ENCODE assay signal across 8 cellular contexts in genomic region chr4:2262145-2262943, GRCh38. TPM values are rescaled to one million over a fixed set of nuclear protein-coding genes. Genes with fewer than 3 reads are reported as not detected.
DNase-seq lines count a peak whose midpoint lies in the region; ATAC-seq, FAIRE-seq and TF ChIP-seq lines count a peak whose summit lies in the region.

No MANE protein-coding gene starts in this region.

- peak; percentile 98 for FAIRE-seq in endothelial cell of umbilical vein (lab: Jason Lieb, UNC)

- no peaks in the 10 kb centered on the region for H3K9me1 ChIP-seq in endothelial cell of umbilical vein (replicated peaks; ENCODE audit: control insufficient read depth, extremely low read depth, insufficient read depth, low read length)

- H3K4me2 ChIP-seq in OCI-LY1 (ENCODE audit: low read length) (peak overlapping the region; percentile 84), endothelial cell of umbilical vein (ENCODE audit: insufficient read depth, low read length) (peak overlapping the region; percentile 81)

- DNase-seq in DMS 273 (lab: John Stamatoyannopoulos, UW; ENCODE audit: unreplicated experiment) (peak; percentile 99), HuH-7 (ENCODE audit: low spot score) (peak; percentile 100), activated T-cell treated with anti-CD3 and anti-CD28 coated beads for 1 hour (ENCODE audit: low read depth) (peak; percentile 93), endothelial cell of umbilical vein (ENCODE audit: low read depth, low spot score) (peak; percentile 100), mesothelial cell of epicardium (ENCODE audit: low spot score in 2 of 2, unreplicated experiment in 2 of 2) (peak; percentile 97 to 98)
- DNase-seq in stimulated activated CD8-positive, alpha-beta memory T cell treated with anti-CD3 and anti-CD28 coated beads, Interleukin-15, amount 100 ng/mL, for 4 hours (ENCODE audit: low read depth in 2 of 2) = peak; percentile 96 to 98

- peak overlapping the region; percentile 72 for H3K4me3 ChIP-seq in OCI-LY1 (ENCODE audit: low read depth, low read length, poor library complexity, severe bottlenecking)
- H3K4me3 ChIP-seq in endothelial cell of umbilical vein (replicated peaks in 1 of 3; ENCODE audit: insufficient read depth in 1 of 3, low read depth in 1 of 3, low read length in 3 of 3) = peak overlapping the region; percentile 47 to 70 (median 58)

- no peak overlapping the region for H2AFZ ChIP-seq in OCI-LY1 (ENCODE audit: low read length)
- peak overlapping the region; percentile 75 for H2AFZ ChIP-seq in endothelial cell of umbilical vein (ENCODE audit: low read depth, low read length)

- CTCF ChIA-PET in endothelial cell of umbilical vein (lab: Charles Lee) = interaction anchor here (0.7 to 1.3 kb wide), 7 partner anchors 42 to 190 kb away, joined by 3 to 5 read pairs (median 3); no protein-coding TSS in a partner anchor

- H3K27ac Mint-ChIP-seq in mesothelial cell of epicardium = peak overlapping the region; percentile 53

- no peaks in the 10 kb centered on the region for H3F3A ChIP-seq in OCI-LY1 (ENCODE audit: insufficient read depth, low read length)

- H3K36me3 Mint-ChIP-seq in mesothelial cell of epicardium = no peaks in the 10 kb centered on the region

- no peaks in the 10 kb centered on the region for H3K36me3 ChIP-seq in OCI-LY1 (ENCODE audit: insufficient read depth, low read length)
- H3K36me3 ChIP-seq in endothelial cell of umbilical vein (ENCODE audit: control insufficient read depth in 2 of 2, extremely low read depth in 1 of 2, insufficient read depth in 2 of 2, low read length in 2 of 2) = peaks cover 0 to 16% of the 10 kb centered on the region in 2 experiments

- peak; percentile 81 for ATAC-seq in GM21526 (IDR thresholded peaks at IDR 0.05; ENCODE audit: low FRiP score, unreplicated experiment)

- intact Hi-C loops in endothelial cell of umbilical vein (cut with micrococcal nuclease) = loop anchor here (1.0 to 2.0 kb wide), 4 partner anchors 20 to 200 kb away; partner anchors contain the start of genes CFAP99, HAUS3, POLN and ZFYVE28

- H3K9ac ChIP-seq in OCI-LY1 (ENCODE audit: low read length) (peak overlapping the region; percentile 91), endothelial cell of umbilical vein (replicated peaks; ENCODE audit: extremely low read depth, insufficient read depth, low read length) (peak overlapping the region; percentile 62)

- H3K27ac ChIP-seq in OCI-LY1 (ENCODE audit: low read depth, low read length, poor library complexity, severe bottlenecking) (peak overlapping the region; percentile 51), endothelial cell of umbilical vein (ENCODE audit: insufficient read depth, low read depth, low read length) (peak overlapping the region; percentile 66)

- no peaks in the 10 kb centered on the region for H4K20me1 ChIP-seq in OCI-LY1 (ENCODE audit: insufficient read depth, low read length)
- H4K20me1 ChIP-seq in endothelial cell of umbilical vein (replicated peaks; ENCODE audit: control insufficient read depth, extremely low read depth, insufficient read depth, low read length) = no peaks in the 10 kb centered on the region

- H3K9me2 ChIP-seq in OCI-LY1 (ENCODE audit: low read depth, low read length) = no peaks in the 10 kb centered on the region

- H3K4me1 ChIP-seq in OCI-LY1 (ENCODE audit: insufficient read depth, low read length, severe bottlenecking) = peaks cover 29% of the 10 kb centered on the region
- peaks cover 12% of the 10 kb centered on the region for H3K4me1 ChIP-seq in endothelial cell of umbilical vein (ENCODE audit: control insufficient read depth, extremely low read depth, insufficient read depth, low read length)

- H3K79me2 ChIP-seq in OCI-LY1 (ENCODE audit: insufficient read depth, low read length) = no peaks in the 10 kb centered on the region
- peaks cover 15% of the 10 kb centered on the region for H3K79me2 ChIP-seq in endothelial cell of umbilical vein (ENCODE audit: control insufficient read depth, insufficient read depth, low read length)

- no peaks in the 10 kb centered on the region for H3K9me3 ChIP-seq in OCI-LY1 (ENCODE audit: low read length)
- H3K9me3 ChIP-seq in endothelial cell of umbilical vein (replicated peaks; ENCODE audit: control insufficient read depth, insufficient read depth, low read length) = no peaks in the 10 kb centered on the region

- dilution Hi-C loops in endothelial cell of umbilical vein (cut with MboI; ENCODE audit: extremely low pct_ligation_motif_present, low sequenced_read_pairs) = no loop called here

- H3K4me3 Mint-ChIP-seq in mesothelial cell of epicardium = peak overlapping the region; percentile 67

- H3K27me3 ChIP-seq in OCI-LY1 (ENCODE audit: insufficient read depth, low read length) (no peaks in the 10 kb centered on the region), endothelial cell of umbilical vein (ENCODE audit: control insufficient read depth in 2 of 2, insufficient read depth in 2 of 2, low read length in 2 of 2) (no peaks in the 10 kb centered on the region)

- H3K9me3 Mint-ChIP-seq in mesothelial cell of epicardium = no peaks in the 10 kb centered on the region

- BruUV-seq in endothelial cell of umbilical vein (replicated peaks; lab: Mats Ljungman, UMichigan) = no TSS peak

- H3K4me1 Mint-ChIP-seq in mesothelial cell of epicardium = peaks cover 7% of the 10 kb centered on the region

- H3K27me3 Mint-ChIP-seq in mesothelial cell of epicardium (ENCODE audit: low read depth) = no peaks in the 10 kb centered on the region

- peak; percentile 91 for TF ChIP-seq POLR2A in endothelial cell of umbilical vein (IDR thresholded peaks at IDR 0.05; ENCODE audit: low read depth, low read length)

- TF ChIP-seq CTCF in OCI-LY1 (IDR thresholded peaks at IDR 0.05; ENCODE audit: low read length) = no peak
- no peak for TF ChIP-seq CTCF in endothelial cell of umbilical vein (IDR thresholded peaks at IDR 0.05; ENCODE audit: extremely low read depth in 1 of 2, insufficient read depth in 1 of 2, low read depth in 1 of 2, low read length in 2 of 2)
- no peak for TF ChIP-seq CTCF in mesothelial cell of epicardium (IDR thresholded peaks at IDR 0.05; ENCODE audit: unreplicated experiment)

- POLR2A ChIA-PET in endothelial cell of umbilical vein (lab: Charles Lee) = interaction anchor here (0.6 to 1.0 kb wide), 6 partner anchors 15 to 206 kb away, joined by 3 to 5 read pairs (median 4); partner anchors contain the start of gene RNF4

TF ChIP-seq in endothelial cell of umbilical vein, 7 proteins besides CTCF, POLR2A, EP300 and RAD21:
- peak; percentile 71 for TF ChIP-seq POLR2AphosphoS5 (IDR thresholded peaks at IDR 0.05; ENCODE audit: insufficient read depth, low read depth, low read length)
- TF ChIP-seq, protein P1, sequence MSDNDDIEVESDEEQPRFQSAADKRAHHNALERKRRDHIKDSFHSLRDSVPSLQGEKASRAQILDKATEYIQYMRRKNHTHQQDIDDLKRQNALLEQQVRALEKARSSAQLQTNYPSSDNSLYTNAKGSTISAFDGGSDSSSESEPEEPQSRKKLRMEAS (IDR thresholded peaks at IDR 0.05; ENCODE audit: insufficient read depth, insufficient read length) = peak; percentile 76
- TF ChIP-seq EZH2 (IDR thresholded peaks at IDR 0.05; ENCODE audit: borderline replicate concordance, low read depth, low read length, severe bottlenecking) = no peak
- TF ChIP-seq JUN (IDR thresholded peaks at IDR 0.05; ENCODE audit: borderline replicate concordance, insufficient read depth, insufficient read length, low read depth) = no peak
- TF ChIP-seq MYC (IDR thresholded peaks at IDR 0.05; ENCODE audit: low read depth, low read length) = no peak
- TF ChIP-seq GATA2 (IDR thresholded peaks at IDR 0.05; ENCODE audit: insufficient read depth, insufficient read length, low read depth, low read length) = no peak
- TF ChIP-seq FOS (IDR thresholded peaks at IDR 0.05; ENCODE audit: borderline replicate concordance, insufficient read depth, low read length) = no peak

RNA-seq across cellular contexts. Expression of gene MXD4, which starts 0.4 kb away (rescaled TPM):
- total RNA-seq in endothelial cell of umbilical vein (59.2 and 62.7 TPM in 2 replicates), mesothelial cell of epicardium (95.2 to 104 TPM (median 99.4 TPM) in 3 replicates)
- polyA plus RNA-seq in endothelial cell of umbilical vein = 74.1 and 88.8 TPM in 2 replicates
- polyA plus RNA-seq in endothelial cell of umbilical vein (2011; cell fraction: cytosol; rRNA removed) = 42.5 and 59.1 TPM in 2 replicates
- polyA plus RNA-seq in endothelial cell of umbilical vein (2011; cell fraction: nucleus; rRNA removed) = 100 and 120 TPM in 2 replicates
- 38.2 and 54.6 TPM in 2 replicates for polyA plus RNA-seq in endothelial cell of umbilical vein (2012)
- polyA minus RNA-seq in endothelial cell of umbilical vein = 65.1 and 80.2 TPM in 2 replicates
- polyA minus RNA-seq in endothelial cell of umbilical vein (2011; cell fraction: cytosol; rRNA and poly(A)+ RNA removed) = 21.3 TPM
- 58.5 and 81.1 TPM in 2 replicates for polyA minus RNA-seq in endothelial cell of umbilical vein (2011; cell fraction: nucleus; rRNA and poly(A)+ RNA removed)

RNA-seq across cellular contexts. Expression of gene HAUS3, which starts 20.4 kb away (rescaled TPM):
- 15.9 and 16.0 TPM in 2 replicates for total RNA-seq in endothelial cell of umbilical vein
- 4.4 and 4.6 TPM in 2 replicates for polyA plus RNA-seq in endothelial cell of umbilical vein
- 3.8 TPM in 2 replicates for polyA plus RNA-seq in endothelial cell of umbilical vein (2011; cell fraction: cytosol; rRNA removed)
- 7.2 and 12.7 TPM in 2 replicates for polyA plus RNA-seq in endothelial cell of umbilical vein (2011; cell fraction: nucleus; rRNA removed)
- polyA plus RNA-seq in endothelial cell of umbilical vein (2012) = 7.3 and 11.5 TPM in 2 replicates
- 3.3 and 3.9 TPM in 2 replicates for polyA minus RNA-seq in endothelial cell of umbilical vein
- polyA minus RNA-seq in endothelial cell of umbilical vein (2011; cell fraction: cytosol; rRNA and poly(A)+ RNA removed) = 4.2 TPM
- 4.9 and 6.0 TPM in 2 replicates for polyA minus RNA-seq in endothelial cell of umbilical vein (2011; cell fraction: nucleus; rRNA and poly(A)+ RNA removed)
- 15.4 to 16.9 TPM (median 16.6 TPM) in 3 replicates for total RNA-seq in mesothelial cell of epicardium

RNA-seq across cellular contexts. Expression of gene POLN, which starts 20.4 kb away (rescaled TPM):
- 3.1 and 4.2 TPM in 2 replicates for total RNA-seq in endothelial cell of umbilical vein
- 1.3 TPM in 2 replicates for polyA plus RNA-seq in endothelial cell of umbilical vein
- 0.34 and 0.93 TPM in 2 replicates for polyA plus RNA-seq in endothelial cell of umbilical vein (2011; cell fraction: cytosol; rRNA removed)
- polyA plus RNA-seq in endothelial cell of umbilical vein (2011; cell fraction: nucleus; rRNA removed) = 6.6 and 8.6 TPM in 2 replicates
- polyA plus RNA-seq in endothelial cell of umbilical vein (2012) = 1.4 and 1.5 TPM in 2 replicates
- 1.4 and 3.6 TPM in 2 replicates for polyA minus RNA-seq in endothelial cell of umbilical vein
- polyA minus RNA-seq in endothelial cell of umbilical vein (2011; cell fraction: cytosol; rRNA and poly(A)+ RNA removed) = not detected
- 3.1 and 4.5 TPM in 2 replicates for polyA minus RNA-seq in endothelial cell of umbilical vein (2011; cell fraction: nucleus; rRNA and poly(A)+ RNA removed)
- total RNA-seq in mesothelial cell of epicardium = 3.7 to 5.8 TPM (median 4.5 TPM) in 3 replicates

Comparison
In these comparisons a context has a peak if more than half of its experiments do, and no peak if none do; other contexts are left out.
1. Peak in every context shown above with its lines: DNase-seq, ATAC-seq, H3K4me3 ChIP-seq and H3K27ac ChIP-seq.